In the genomic region with DNA sequence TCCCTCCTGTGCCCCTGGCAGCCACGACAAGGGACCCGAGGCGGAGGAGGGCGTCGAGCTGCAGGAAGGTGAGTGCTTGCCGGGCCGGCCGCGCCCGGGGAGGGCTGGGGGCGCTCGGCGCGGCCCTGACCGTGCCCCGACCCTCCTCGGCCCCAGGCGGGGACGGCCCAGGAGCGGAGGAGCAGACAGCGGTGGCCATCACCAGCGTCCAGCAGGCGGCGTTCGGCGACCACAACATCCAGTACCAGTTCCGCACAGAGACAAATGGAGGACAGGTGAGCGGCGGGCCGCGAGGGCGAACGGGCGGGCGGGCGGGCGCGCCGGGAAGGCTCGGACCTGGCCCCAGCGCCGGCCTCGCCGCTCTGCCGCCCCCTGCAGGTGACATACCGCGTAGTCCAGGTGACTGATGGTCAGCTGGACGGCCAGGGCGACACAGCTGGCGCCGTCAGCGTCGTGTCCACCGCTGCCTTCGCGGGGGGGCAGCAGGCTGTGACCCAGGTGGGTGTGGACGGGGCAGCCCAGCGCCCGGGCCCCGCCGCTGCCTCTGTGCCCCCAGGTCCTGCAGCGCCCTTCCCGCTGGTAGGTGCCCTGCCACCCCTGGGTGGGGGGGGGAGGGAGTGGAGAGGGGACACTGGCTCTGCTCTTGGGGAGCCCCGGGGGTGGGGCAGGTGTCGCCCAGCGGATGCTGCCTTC, we compare ENCODE assay signal across 1 cellular context.
A peak's percentile ranks its signal among the peaks of the same experiment; 100 is the strongest.
TF ChIP-seq lines count a peak whose summit lies in the region.

No MANE protein-coding gene starts in this region.

TF ChIP-seq in GM12878, 131 proteins besides CTCF, POLR2A, EP300 and RAD21 (continued from another document and continues in another):
- TF ChIP-seq, protein P1, sequence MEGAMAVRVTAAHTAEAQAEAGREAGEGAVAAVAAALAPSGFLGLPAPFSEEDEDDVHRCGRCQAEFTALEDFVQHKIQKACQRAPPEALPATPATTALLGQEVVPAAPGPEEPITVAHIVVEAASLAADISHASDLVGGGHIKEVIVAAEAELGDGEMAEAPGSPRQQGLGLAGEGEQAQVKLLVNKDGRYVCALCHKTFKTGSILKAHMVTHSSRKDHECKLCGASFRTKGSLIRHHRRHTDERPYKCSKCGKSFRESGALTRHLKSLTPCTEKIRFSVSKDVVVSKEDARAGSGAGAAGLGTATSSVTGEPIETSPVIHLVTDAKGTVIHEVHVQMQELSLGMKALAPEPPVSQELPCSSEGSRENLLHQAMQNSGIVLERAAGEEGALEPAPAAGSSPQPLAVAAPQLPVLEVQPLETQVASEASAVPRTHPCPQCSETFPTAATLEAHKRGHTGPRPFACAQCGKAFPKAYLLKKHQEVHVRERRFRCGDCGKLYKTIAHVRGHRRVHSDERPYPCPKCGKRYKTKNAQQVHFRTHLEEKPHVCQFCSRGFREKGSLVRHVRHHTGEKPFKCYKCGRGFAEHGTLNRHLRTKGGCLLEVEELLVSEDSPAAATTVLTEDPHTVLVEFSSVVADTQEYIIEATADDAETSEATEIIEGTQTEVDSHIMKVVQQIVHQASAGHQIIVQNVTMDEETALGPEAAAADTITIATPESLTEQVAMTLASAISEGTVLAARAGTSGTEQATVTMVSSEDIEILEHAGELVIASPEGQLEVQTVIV (IDR thresholded peaks at IDR 0.05; ENCODE audit: borderline replicate concordance, partially characterized antibody): no peak
- TF ChIP-seq, protein P2, sequence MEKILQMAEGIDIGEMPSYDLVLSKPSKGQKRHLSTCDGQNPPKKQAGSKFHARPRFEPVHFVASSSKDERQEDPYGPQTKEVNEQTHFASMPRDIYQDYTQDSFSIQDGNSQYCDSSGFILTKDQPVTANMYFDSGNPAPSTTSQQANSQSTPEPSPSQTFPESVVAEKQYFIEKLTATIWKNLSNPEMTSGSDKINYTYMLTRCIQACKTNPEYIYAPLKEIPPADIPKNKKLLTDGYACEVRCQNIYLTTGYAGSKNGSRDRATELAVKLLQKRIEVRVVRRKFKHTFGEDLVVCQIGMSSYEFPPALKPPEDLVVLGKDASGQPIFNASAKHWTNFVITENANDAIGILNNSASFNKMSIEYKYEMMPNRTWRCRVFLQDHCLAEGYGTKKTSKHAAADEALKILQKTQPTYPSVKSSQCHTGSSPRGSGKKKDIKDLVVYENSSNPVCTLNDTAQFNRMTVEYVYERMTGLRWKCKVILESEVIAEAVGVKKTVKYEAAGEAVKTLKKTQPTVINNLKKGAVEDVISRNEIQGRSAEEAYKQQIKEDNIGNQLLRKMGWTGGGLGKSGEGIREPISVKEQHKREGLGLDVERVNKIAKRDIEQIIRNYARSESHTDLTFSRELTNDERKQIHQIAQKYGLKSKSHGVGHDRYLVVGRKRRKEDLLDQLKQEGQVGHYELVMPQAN (conservative IDR thresholded peaks at IDR 0.05): peak; percentile 64
- TF ChIP-seq NFIC (IDR thresholded peaks at IDR 0.05; ENCODE audit: low read depth, low read length) (no peak), IRF4 (IDR thresholded peaks at IDR 0.05; ENCODE audit: low read depth, low read length) (0 out of 2 replicates have a peak, but pooled peaks have one; percentile 24), SMARCA5 (IDR thresholded peaks at IDR 0.05) (peak; percentile 82; the same call in 1 of the 2 replicates), FOS (IDR thresholded peaks at IDR 0.05; ENCODE audit: borderline replicate concordance, extremely low read depth, insufficient read length) (no peak), FOXM1 (IDR thresholded peaks at IDR 0.05; ENCODE audit: low read depth, low read length) (no peak), NR2C2 (IDR thresholded peaks at IDR 0.05; ENCODE audit: borderline replicate concordance, control insufficient read depth, insufficient read length, low read depth) (no peak), YBX1 (IDR thresholded peaks at IDR 0.05) (no peak), CREB1 (IDR thresholded peaks at IDR 0.05; ENCODE audit: low read depth) (no peak), STAT3 (IDR thresholded peaks at IDR 0.05; ENCODE audit: low read depth, low read length) (no peak), SUZ12 (IDR thresholded peaks at IDR 0.05; ENCODE audit: unreplicated experiment) (no peak), BMI1 (IDR thresholded peaks at IDR 0.05; ENCODE audit: borderline replicate concordance) (no peak), ZSCAN29 (IDR thresholded peaks at IDR 0.05) (no peak), RCOR1 (conservative IDR thresholded peaks at IDR 0.05; ENCODE audit: low read depth, low read length) (no peak), GABPA (IDR thresholded peaks at IDR 0.05; ENCODE audit: low read depth) (no peak), HCFC1 (IDR thresholded peaks at IDR 0.05; ENCODE audit: low read length) (no peak; the same call in 1 of the 2 replicates), CBX5 (IDR thresholded peaks at IDR 0.05; ENCODE audit: low read depth) (no peak), SIX5 (IDR thresholded peaks at IDR 0.05; ENCODE audit: low read depth, low read length, severe bottlenecking) (no peak), ZNF384 (IDR thresholded peaks at IDR 0.05; ENCODE audit: borderline replicate concordance, low read depth, low read length) (no peak), MEF2A (IDR thresholded peaks at IDR 0.05; ENCODE audit: insufficient read depth, low read depth, low read length) (no peak), HDGF (IDR thresholded peaks at IDR 0.05) (no peak), LARP7 (IDR thresholded peaks at IDR 0.05) (peak; percentile 65), ESRRA (IDR thresholded peaks at IDR 0.05; ENCODE audit: low read length) (no peak), RFX5 (IDR thresholded peaks at IDR 0.05; ENCODE audit: low read depth, low read length) (no peak), SPI1 (IDR thresholded peaks at IDR 0.05; ENCODE audit: borderline replicate concordance, insufficient read depth, low read depth, low read length) (peak; percentile 62; the same call in 1 of the 2 replicates), ZNF217 (IDR thresholded peaks at IDR 0.05) (no peak), NFXL1 (IDR thresholded peaks at IDR 0.05; ENCODE audit: borderline replicate concordance) (no peak), ZNF24 (IDR thresholded peaks at IDR 0.05) (no peak), POLR2AphosphoS5 (IDR thresholded peaks at IDR 0.05; ENCODE audit: low read length) (no peak), NR2F1 (conservative IDR thresholded peaks at IDR 0.05) (peak; percentile 72), FOXK2 (IDR thresholded peaks at IDR 0.05) (no peak), ZNF274 (IDR thresholded peaks at IDR 0.05; ENCODE audit: insufficient read depth, insufficient read length) (no peak), MTA2 (IDR thresholded peaks at IDR 0.05; ENCODE audit: low read depth) (no peak), PAX5 (IDR thresholded peaks at IDR 0.05; ENCODE audit: borderline replicate concordance, low read depth, low read length) (no peak)
- TF ChIP-seq, protein P3, sequence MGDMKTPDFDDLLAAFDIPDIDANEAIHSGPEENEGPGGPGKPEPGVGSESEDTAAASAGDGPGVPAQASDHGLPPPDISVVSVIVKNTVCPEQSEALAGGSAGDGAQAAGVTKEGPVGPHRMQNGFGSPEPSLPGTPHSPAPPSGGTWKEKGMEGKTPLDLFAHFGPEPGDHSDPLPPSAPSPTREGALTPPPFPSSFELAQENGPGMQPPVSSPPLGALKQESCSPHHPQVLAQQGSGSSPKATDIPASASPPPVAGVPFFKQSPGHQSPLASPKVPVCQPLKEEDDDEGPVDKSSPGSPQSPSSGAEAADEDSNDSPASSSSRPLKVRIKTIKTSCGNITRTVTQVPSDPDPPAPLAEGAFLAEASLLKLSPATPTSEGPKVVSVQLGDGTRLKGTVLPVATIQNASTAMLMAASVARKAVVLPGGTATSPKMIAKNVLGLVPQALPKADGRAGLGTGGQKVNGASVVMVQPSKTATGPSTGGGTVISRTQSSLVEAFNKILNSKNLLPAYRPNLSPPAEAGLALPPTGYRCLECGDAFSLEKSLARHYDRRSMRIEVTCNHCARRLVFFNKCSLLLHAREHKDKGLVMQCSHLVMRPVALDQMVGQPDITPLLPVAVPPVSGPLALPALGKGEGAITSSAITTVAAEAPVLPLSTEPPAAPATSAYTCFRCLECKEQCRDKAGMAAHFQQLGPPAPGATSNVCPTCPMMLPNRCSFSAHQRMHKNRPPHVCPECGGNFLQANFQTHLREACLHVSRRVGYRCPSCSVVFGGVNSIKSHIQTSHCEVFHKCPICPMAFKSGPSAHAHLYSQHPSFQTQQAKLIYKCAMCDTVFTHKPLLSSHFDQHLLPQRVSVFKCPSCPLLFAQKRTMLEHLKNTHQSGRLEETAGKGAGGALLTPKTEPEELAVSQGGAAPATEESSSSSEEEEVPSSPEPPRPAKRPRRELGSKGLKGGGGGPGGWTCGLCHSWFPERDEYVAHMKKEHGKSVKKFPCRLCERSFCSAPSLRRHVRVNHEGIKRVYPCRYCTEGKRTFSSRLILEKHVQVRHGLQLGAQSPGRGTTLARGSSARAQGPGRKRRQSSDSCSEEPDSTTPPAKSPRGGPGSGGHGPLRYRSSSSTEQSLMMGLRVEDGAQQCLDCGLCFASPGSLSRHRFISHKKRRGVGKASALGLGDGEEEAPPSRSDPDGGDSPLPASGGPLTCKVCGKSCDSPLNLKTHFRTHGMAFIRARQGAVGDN (IDR thresholded peaks at IDR 0.05): peak; percentile 42; the same call in 1 of the 2 replicates
- TF ChIP-seq, protein P4, sequence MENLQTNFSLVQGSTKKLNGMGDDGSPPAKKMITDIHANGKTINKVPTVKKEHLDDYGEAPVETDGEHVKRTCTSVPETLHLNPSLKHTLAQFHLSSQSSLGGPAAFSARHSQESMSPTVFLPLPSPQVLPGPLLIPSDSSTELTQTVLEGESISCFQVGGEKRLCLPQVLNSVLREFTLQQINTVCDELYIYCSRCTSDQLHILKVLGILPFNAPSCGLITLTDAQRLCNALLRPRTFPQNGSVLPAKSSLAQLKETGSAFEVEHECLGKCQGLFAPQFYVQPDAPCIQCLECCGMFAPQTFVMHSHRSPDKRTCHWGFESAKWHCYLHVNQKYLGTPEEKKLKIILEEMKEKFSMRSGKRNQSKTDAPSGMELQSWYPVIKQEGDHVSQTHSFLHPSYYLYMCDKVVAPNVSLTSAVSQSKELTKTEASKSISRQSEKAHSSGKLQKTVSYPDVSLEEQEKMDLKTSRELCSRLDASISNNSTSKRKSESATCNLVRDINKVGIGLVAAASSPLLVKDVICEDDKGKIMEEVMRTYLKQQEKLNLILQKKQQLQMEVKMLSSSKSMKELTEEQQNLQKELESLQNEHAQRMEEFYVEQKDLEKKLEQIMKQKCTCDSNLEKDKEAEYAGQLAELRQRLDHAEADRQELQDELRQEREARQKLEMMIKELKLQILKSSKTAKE (IDR thresholded peaks at IDR 0.05; ENCODE audit: low read depth, poor library complexity, severe bottlenecking): no peak
- TF ChIP-seq, protein P5, sequence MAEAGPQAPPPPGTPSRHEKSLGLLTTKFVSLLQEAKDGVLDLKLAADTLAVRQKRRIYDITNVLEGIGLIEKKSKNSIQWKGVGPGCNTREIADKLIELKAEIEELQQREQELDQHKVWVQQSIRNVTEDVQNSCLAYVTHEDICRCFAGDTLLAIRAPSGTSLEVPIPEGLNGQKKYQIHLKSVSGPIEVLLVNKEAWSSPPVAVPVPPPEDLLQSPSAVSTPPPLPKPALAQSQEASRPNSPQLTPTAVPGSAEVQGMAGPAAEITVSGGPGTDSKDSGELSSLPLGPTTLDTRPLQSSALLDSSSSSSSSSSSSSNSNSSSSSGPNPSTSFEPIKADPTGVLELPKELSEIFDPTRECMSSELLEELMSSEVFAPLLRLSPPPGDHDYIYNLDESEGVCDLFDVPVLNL (IDR thresholded peaks at IDR 0.05; ENCODE audit: low read depth, low read length): no peak
- TF ChIP-seq, protein P6, sequence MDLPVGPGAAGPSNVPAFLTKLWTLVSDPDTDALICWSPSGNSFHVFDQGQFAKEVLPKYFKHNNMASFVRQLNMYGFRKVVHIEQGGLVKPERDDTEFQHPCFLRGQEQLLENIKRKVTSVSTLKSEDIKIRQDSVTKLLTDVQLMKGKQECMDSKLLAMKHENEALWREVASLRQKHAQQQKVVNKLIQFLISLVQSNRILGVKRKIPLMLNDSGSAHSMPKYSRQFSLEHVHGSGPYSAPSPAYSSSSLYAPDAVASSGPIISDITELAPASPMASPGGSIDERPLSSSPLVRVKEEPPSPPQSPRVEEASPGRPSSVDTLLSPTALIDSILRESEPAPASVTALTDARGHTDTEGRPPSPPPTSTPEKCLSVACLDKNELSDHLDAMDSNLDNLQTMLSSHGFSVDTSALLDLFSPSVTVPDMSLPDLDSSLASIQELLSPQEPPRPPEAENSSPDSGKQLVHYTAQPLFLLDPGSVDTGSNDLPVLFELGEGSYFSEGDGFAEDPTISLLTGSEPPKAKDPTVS (IDR thresholded peaks at IDR 0.05; ENCODE audit: low read depth, low read length): no peak
- TF ChIP-seq, protein P7, sequence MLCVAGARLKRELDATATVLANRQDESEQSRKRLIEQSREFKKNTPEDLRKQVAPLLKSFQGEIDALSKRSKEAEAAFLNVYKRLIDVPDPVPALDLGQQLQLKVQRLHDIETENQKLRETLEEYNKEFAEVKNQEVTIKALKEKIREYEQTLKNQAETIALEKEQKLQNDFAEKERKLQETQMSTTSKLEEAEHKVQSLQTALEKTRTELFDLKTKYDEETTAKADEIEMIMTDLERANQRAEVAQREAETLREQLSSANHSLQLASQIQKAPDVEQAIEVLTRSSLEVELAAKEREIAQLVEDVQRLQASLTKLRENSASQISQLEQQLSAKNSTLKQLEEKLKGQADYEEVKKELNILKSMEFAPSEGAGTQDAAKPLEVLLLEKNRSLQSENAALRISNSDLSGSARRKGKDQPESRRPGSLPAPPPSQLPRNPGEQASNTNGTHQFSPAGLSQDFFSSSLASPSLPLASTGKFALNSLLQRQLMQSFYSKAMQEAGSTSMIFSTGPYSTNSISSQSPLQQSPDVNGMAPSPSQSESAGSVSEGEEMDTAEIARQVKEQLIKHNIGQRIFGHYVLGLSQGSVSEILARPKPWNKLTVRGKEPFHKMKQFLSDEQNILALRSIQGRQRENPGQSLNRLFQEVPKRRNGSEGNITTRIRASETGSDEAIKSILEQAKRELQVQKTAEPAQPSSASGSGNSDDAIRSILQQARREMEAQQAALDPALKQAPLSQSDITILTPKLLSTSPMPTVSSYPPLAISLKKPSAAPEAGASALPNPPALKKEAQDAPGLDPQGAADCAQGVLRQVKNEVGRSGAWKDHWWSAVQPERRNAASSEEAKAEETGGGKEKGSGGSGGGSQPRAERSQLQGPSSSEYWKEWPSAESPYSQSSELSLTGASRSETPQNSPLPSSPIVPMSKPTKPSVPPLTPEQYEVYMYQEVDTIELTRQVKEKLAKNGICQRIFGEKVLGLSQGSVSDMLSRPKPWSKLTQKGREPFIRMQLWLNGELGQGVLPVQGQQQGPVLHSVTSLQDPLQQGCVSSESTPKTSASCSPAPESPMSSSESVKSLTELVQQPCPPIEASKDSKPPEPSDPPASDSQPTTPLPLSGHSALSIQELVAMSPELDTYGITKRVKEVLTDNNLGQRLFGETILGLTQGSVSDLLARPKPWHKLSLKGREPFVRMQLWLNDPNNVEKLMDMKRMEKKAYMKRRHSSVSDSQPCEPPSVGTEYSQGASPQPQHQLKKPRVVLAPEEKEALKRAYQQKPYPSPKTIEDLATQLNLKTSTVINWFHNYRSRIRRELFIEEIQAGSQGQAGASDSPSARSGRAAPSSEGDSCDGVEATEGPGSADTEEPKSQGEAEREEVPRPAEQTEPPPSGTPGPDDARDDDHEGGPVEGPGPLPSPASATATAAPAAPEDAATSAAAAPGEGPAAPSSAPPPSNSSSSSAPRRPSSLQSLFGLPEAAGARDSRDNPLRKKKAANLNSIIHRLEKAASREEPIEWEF (IDR thresholded peaks at IDR 0.05; ENCODE audit: insufficient replicate concordance, low read depth, low read length): no peak
